ENCODE assay signal across 1 cellular context in genomic region chr22:46250035-46250782, GRCh38.
TF ChIP-seq lines count a peak whose summit lies in the region.

Gene CDPF1, minus strand, starts transcription at chr22:46250293. Its CDS starts 2,009 bp downstream, at chr22:46248284.

TF ChIP-seq in K562, 482 proteins besides CTCF, POLR2A, EP300 and RAD21 (continued from another document and continues in another):
- TF ChIP-seq PBX2 (CRISPR knock-in tag; IDR thresholded peaks at IDR 0.05; ENCODE audit: low read depth) = no peak
- TF ChIP-seq PBX2 (tag; conservative IDR thresholded peaks at IDR 0.05; ENCODE audit: low read depth) = no peak
- TF ChIP-seq ZBTB26 (CRISPR knock-in tag; IDR thresholded peaks at IDR 0.05) = no peak
- TF ChIP-seq MYBL2 (IDR thresholded peaks at IDR 0.05; ENCODE audit: low read depth) = no peak
- no peak for TF ChIP-seq MYBL2 (CRISPR knock-in tag; IDR thresholded peaks at IDR 0.05; ENCODE audit: borderline replicate concordance)
- TF ChIP-seq MCM3 (IDR thresholded peaks at IDR 0.05) = no peak
- TF ChIP-seq COPS2 (conservative IDR thresholded peaks at IDR 0.05) = no peak
- no peak for TF ChIP-seq MLLT1 (IDR thresholded peaks at IDR 0.05)
- no peak for TF ChIP-seq RREB1 (CRISPR knock-in tag; IDR thresholded peaks at IDR 0.05)
- peak; percentile 77 for TF ChIP-seq ZFX (CRISPR knock-in tag; IDR thresholded peaks at IDR 0.05)
- TF ChIP-seq ZSCAN32 (CRISPR knock-in tag; IDR thresholded peaks at IDR 0.05) = no peak
- no peak for TF ChIP-seq CUX1 (CRISPR knock-in tag; IDR thresholded peaks at IDR 0.05)
- peak; percentile 79; the same call in 1 of the 2 replicates for TF ChIP-seq MTA3 (IDR thresholded peaks at IDR 0.05; ENCODE audit: borderline replicate concordance)
- TF ChIP-seq RCOR1 (IDR thresholded peaks at IDR 0.05; ENCODE audit: borderline replicate concordance in 1 of 2, low read depth in 2 of 2, low read length in 2 of 2) = no peak
- peak; percentile 59 for TF ChIP-seq RBM25 (IDR thresholded peaks at IDR 0.05; ENCODE audit: low read depth, low read length, severe bottlenecking)
- TF ChIP-seq LCOR (CRISPR knock-in tag; IDR thresholded peaks at IDR 0.05) = no peak
- no peak for TF ChIP-seq ZNF212 (CRISPR knock-in tag; IDR thresholded peaks at IDR 0.05)
- no peak for TF ChIP-seq MTA1 (IDR thresholded peaks at IDR 0.05; ENCODE audit: borderline replicate concordance)
- TF ChIP-seq STAT5B (CRISPR knock-in tag; IDR thresholded peaks at IDR 0.05) = no peak
- no peak for TF ChIP-seq ZNF263 (CRISPR knock-in tag; IDR thresholded peaks at IDR 0.05; ENCODE audit: borderline replicate concordance)
- no peak for TF ChIP-seq ETS1 (conservative IDR thresholded peaks at IDR 0.05; ENCODE audit: control insufficient read depth, low read depth, low read length)
- TF ChIP-seq CTBP1 (IDR thresholded peaks at IDR 0.05; ENCODE audit: borderline replicate concordance) = peak; percentile 69
- TF ChIP-seq YBX1 (IDR thresholded peaks at IDR 0.05) = no peak
- TF ChIP-seq TSC22D4 (tag; IDR thresholded peaks at IDR 0.05) = no peak
- no peak for TF ChIP-seq ZNF140 (CRISPR knock-in tag; IDR thresholded peaks at IDR 0.05)
- TF ChIP-seq ATF1 (CRISPR knock-in tag; IDR thresholded peaks at IDR 0.05) = no peak
- TF ChIP-seq ATF1 (tag; IDR thresholded peaks at IDR 0.05) = peak; percentile 47
- TF ChIP-seq RBBP5 (IDR thresholded peaks at IDR 0.05; ENCODE audit: borderline replicate concordance, insufficient read depth, low read length, poor library complexity, severe bottlenecking) = peak; percentile 69
- peak; percentile 27; the same call in 1 of the 2 replicates for TF ChIP-seq RNF2 (IDR thresholded peaks at IDR 0.05)
- TF ChIP-seq TCF7L2 (IDR thresholded peaks at IDR 0.05; ENCODE audit: low read depth, low read length) = no peak
- no peak for TF ChIP-seq DEAF1 (CRISPR knock-in tag; IDR thresholded peaks at IDR 0.05)
- no peak for TF ChIP-seq ZNF830 (CRISPR knock-in tag; IDR thresholded peaks at IDR 0.05)
- no peak for TF ChIP-seq MECOM (CRISPR knock-in tag; IDR thresholded peaks at IDR 0.05)
